In genomic region chr5:1747079-1747802, GRCh38 we compare ENCODE assay signal across 19 cellular contexts. TPM values are rescaled to one million over a fixed set of nuclear protein-coding genes. Genes with fewer than 3 reads are reported as not detected.
DNase-seq lines count a peak whose midpoint lies in the region; ATAC-seq and TF ChIP-seq lines count a peak whose summit lies in the region.
"Had no signal": no experiment of that assay in that cellular context is flagged by ENCODE, and none has a peak within 500 bp of the region (broad histone marks: within the 10 kb centered on the region; RNA-seq: fewer than 3 reads in every experiment).

No MANE protein-coding gene starts in this region.

- no peak overlapping the region for H3K27ac Mint-ChIP-seq in WTC11
- H3K27ac Mint-ChIP-seq in type B pancreatic cell, result no peak overlapping the region
- H3K27ac Mint-ChIP-seq: CD4-positive, alpha-beta T cell had no signal

- DNase-seq in Right ventricle myocardium superior (peak; percentile 23), Right ventricle myocardium inferior (ENCODE audit: missing footprints) (no peak), WTC11 (ENCODE audit: low spot score) (peak; percentile 6), mesenteric fat pad (ENCODE audit: low spot score) (peak; percentile 59), type B pancreatic cell (ENCODE audit: extremely low spot score, unreplicated experiment) (peak; percentile 40), transverse colon (no peak)
- DNase-seq: Calu3; GM23248; KG1; NCI-H1092; NCI-H2227 treated with DMSO at 0.1 percent for 48 hours; NCI-H524 treated with DMSO at 0.1 percent for 48 hours; NK-92 treated with Interleukin-12 subunit alpha and Interleukin-12 subunit beta, amount 100 ng/mL, for 24 hours had no signal

- H3K27me3 Mint-ChIP-seq in WTC11 (ENCODE audit: low read depth), result no peaks in the 10 kb centered on the region
- peaks cover 5% of the 10 kb centered on the region for H3K27me3 Mint-ChIP-seq in type B pancreatic cell

- in situ Hi-C loops in transverse colon (cut with MboI; ENCODE audit: low pct_ligation_motif_present in 1 of 4, low pct_unique_long_range_greater_than_20kb in 1 of 4, low sequenced_read_pairs in 3 of 4), result loop anchor here in 1 of 4 donors (25.0 kb wide), 1 partner anchor 265 kb away; no protein-coding TSS in a partner anchor

- H3K9me3 ChIP-seq in transverse colon, result no peaks in the 10 kb centered on the region
- H3K9me3 ChIP-seq: A549 had no signal

- 79% methylated on average over 23 of the region's 24 CpGs; no CpG with 5 or more reads in 1 of the 2 donors for WGBS in transverse colon (ENCODE audit: low coverage in 1 of 2), 2 donors

- ATAC-seq in Right ventricle myocardium superior (ENCODE audit: poor library complexity) (no peak), Right ventricle myocardium inferior (no peak), WTC11 (no peak), GM18505 (IDR thresholded peaks at IDR 0.05; ENCODE audit: unreplicated experiment) (no peak), GM21825 (IDR thresholded peaks at IDR 0.05; ENCODE audit: unreplicated experiment) (no peak)
- ATAC-seq: A549, GM12878 had no signal

- H3K27ac ChIP-seq in transverse colon, result no peak overlapping the region
- H3K27ac ChIP-seq: A549, GM23248, HL-60 had no signal

- peaks cover 9% of the 10 kb centered on the region for H3K27me3 ChIP-seq in transverse colon

- intact Hi-C loops in Right ventricle myocardium superior (cut with DNase I), result no loop called here
- intact Hi-C loops in Right ventricle myocardium inferior (cut with DNase I), result no loop called here
- intact Hi-C loops in transverse colon (cut with DNase I; ENCODE audit: low total_unique reads), result no loop called here

- H3K36me3 ChIP-seq in transverse colon, result no peaks in the 10 kb centered on the region

- POLR2A ChIA-PET in WTC11 (lab: Charles Lee), result no interaction called here

- TF ChIP-seq EP300 in transverse colon (IDR thresholded peaks at IDR 0.05; ENCODE audit: low read depth), result no peak

- H3K9me3 Mint-ChIP-seq in WTC11 (peaks cover 2% of the 10 kb centered on the region; the same call in 1 of the 2 replicates), type B pancreatic cell (peaks cover 2% of the 10 kb centered on the region)

- no peaks in the 10 kb centered on the region for H3K36me3 Mint-ChIP-seq in WTC11
- H3K36me3 Mint-ChIP-seq in type B pancreatic cell, result peaks cover 2% of the 10 kb centered on the region

- TF ChIP-seq POLR2A in transverse colon (IDR thresholded peaks at IDR 0.05) (no peak), GM18505 (IDR thresholded peaks at IDR 0.05; ENCODE audit: borderline replicate concordance, extremely low read depth, insufficient read depth, insufficient read length) (no peak)

- TF ChIP-seq CTCF in WTC11 (IDR thresholded peaks at IDR 0.05), result no peak
- no peak for TF ChIP-seq CTCF in type B pancreatic cell (conservative IDR thresholded peaks at IDR 0.05)
- TF ChIP-seq CTCF in transverse colon (IDR thresholded peaks at IDR 0.05), result no peak

- CTCF ChIA-PET in WTC11 (lab: Charles Lee), result no interaction called here

- H3K4me3 Mint-ChIP-seq in WTC11, result no peak overlapping the region
- H3K4me3 Mint-ChIP-seq in type B pancreatic cell, result no peak overlapping the region
- H3K4me3 Mint-ChIP-seq: CD4-positive, alpha-beta T cell had no signal

- no peaks in the 10 kb centered on the region for H3K4me1 ChIP-seq in transverse colon
- H3K4me1 ChIP-seq: A549 had no signal

- H3K4me3 ChIP-seq in transverse colon, result no peak overlapping the region
- H3K4me3 ChIP-seq: A549, GM12878, GM23248 had no signal

- no peaks in the 10 kb centered on the region for H3K4me1 Mint-ChIP-seq in WTC11
- no peaks in the 10 kb centered on the region for H3K4me1 Mint-ChIP-seq in type B pancreatic cell (ENCODE audit: unreplicated experiment)

TF ChIP-seq in WTC11, 78 proteins besides CTCF, POLR2A, EP300 and RAD21:
- TF ChIP-seq ZBTB21 (CRISPR knock-in tag; IDR thresholded peaks at IDR 0.05; ENCODE audit: borderline replicate concordance) (no peak), CBFB (CRISPR knock-in tag; IDR thresholded peaks at IDR 0.05; ENCODE audit: low read depth) (no peak), RELA (CRISPR knock-in tag; IDR thresholded peaks at IDR 0.05; ENCODE audit: borderline replicate concordance) (no peak), GRHL2 (CRISPR knock-in tag; IDR thresholded peaks at IDR 0.05; ENCODE audit: insufficient replicate concordance, severe bottlenecking) (no peak), HMGA2 (CRISPR knock-in tag; IDR thresholded peaks at IDR 0.05) (no peak), HMGXB4 (CRISPR knock-in tag; IDR thresholded peaks at IDR 0.05) (no peak)

RNA-seq across cellular contexts. Expression of gene MRPL36, which starts 52.4 kb away (rescaled TPM):
- 65.5 TPM for total RNA-seq in Right ventricle myocardium superior
- total RNA-seq in Right ventricle myocardium inferior, result 62.3 TPM
- 52.8 to 61.2 TPM (median 55.9 TPM) in 3 replicates for total RNA-seq in WTC11 (2021)
- 50.4 TPM for total RNA-seq in mesenteric fat pad
- 53.5 and 62.1 TPM in 2 replicates for total RNA-seq in type B pancreatic cell (ENCODE audit: low replicate concordance)
- total RNA-seq in transverse colon, result 10 to 100 TPM; 26.7 to 37.4 (median 32.7) TPM

RNA-seq across cellular contexts. Expression of gene NDUFS6, which starts 54.0 kb away (rescaled TPM):
- total RNA-seq in Right ventricle myocardium superior, result 126 TPM
- 134 TPM for total RNA-seq in Right ventricle myocardium inferior
- total RNA-seq in WTC11 (2021), result 75.8 to 84.3 TPM (median 77.4 TPM) in 3 replicates
- total RNA-seq in mesenteric fat pad, result 26.4 TPM
- total RNA-seq in type B pancreatic cell (ENCODE audit: low replicate concordance), result 33.8 and 37.7 TPM in 2 replicates
- total RNA-seq in transverse colon, result 100 to 1,000 TPM in 1 of 4 donors, 10 to 100 TPM in 3; 36.4 to 133 (median 66.4) TPM

Comparison
In these comparisons a context has a peak if more than half of its experiments do, and no peak if none do; other contexts are left out.
1. DNase-seq: peak in Right ventricle myocardium superior (single experiment), WTC11 (single experiment), mesenteric fat pad (single experiment) and type B pancreatic cell (single experiment); none in Right ventricle myocardium inferior (single experiment) and transverse colon (single experiment).